Comparison of ENCODE assay signal across 9 cellular contexts in genomic region chr17:10737168-10737622, GRCh38. TPM values are rescaled to one million over a fixed set of nuclear protein-coding genes. Genes with fewer than 3 reads are reported as not detected.
DNase-seq lines count a peak whose midpoint lies in the region; ATAC-seq and TF ChIP-seq lines count a peak whose summit lies in the region.
"Had no signal": no experiment of that assay in that cellular context is flagged by ENCODE, and none has a peak within 500 bp of the region (broad histone marks: within the 10 kb centered on the region; RNA-seq: fewer than 3 reads in every experiment).

No MANE protein-coding gene starts in this region.

- CTCF ChIA-PET in A673 (lab: Charles Lee), result interaction anchor here (0.6 to 1.7 kb wide), 3 partner anchors 23 to 408 kb away, joined by 3 to 15 read pairs (median 3); no protein-coding TSS in a partner anchor

- H2BK120ac ChIP-seq in neuronal stem cell (ENCODE audit: low read depth, low read length), result no peak overlapping the region

- H3K18ac ChIP-seq in neuronal stem cell (ENCODE audit: low read length), result no peak overlapping the region

- H2BK5ac ChIP-seq in neuronal stem cell (ENCODE audit: low read length), result no peak overlapping the region

- H2BK15ac ChIP-seq in neuronal stem cell (ENCODE audit: low read length), result no peak overlapping the region

- no peak overlapping the region for H4K91ac ChIP-seq in neuronal stem cell (ENCODE audit: low read depth, low read length, poor library complexity)

- DNase-seq in A673 (ENCODE audit: low spot score) (peak; percentile 79), GM03348 (ENCODE audit: low spot score) (peak; percentile 85), NCI-H2227 treated with DMSO at 0.1 percent for 48 hours (lab: John Stamatoyannopoulos, UW) (peak; percentile 44), activated T-cell treated with anti-CD3 and anti-CD28 coated beads for 24 hours (ENCODE audit: low read depth) (peak; percentile 16), fibroblast of pulmonary artery (ENCODE audit: low read depth) (peak; percentile 66), neuronal stem cell (ENCODE audit: low spot score) (no peak)

- no peak overlapping the region for H2AK5ac ChIP-seq in neuronal stem cell (ENCODE audit: low read depth, low read length)

- no peak for ATAC-seq in GM19452 (IDR thresholded peaks at IDR 0.05; ENCODE audit: unreplicated experiment)
- ATAC-seq in GM18520 (IDR thresholded peaks at IDR 0.05; ENCODE audit: unreplicated experiment), result no peak

- H3K27ac ChIP-seq in A673 (ENCODE audit: low read depth, low read length, poor library complexity, severe bottlenecking), result no peak overlapping the region
- H3K27ac ChIP-seq in neuronal stem cell (replicated peaks; ENCODE audit: low read length), result no peak overlapping the region
- H3K27ac ChIP-seq: neutrophil had no signal

- H3K9me3 ChIP-seq in A673 (ENCODE audit: low read depth, low read length, poor library complexity, severe bottlenecking) (no peaks in the 10 kb centered on the region), neuronal stem cell (replicated peaks in 1 of 2; ENCODE audit: control insufficient read depth in 2 of 2, insufficient read depth in 1 of 2, low read depth in 1 of 2, low read length in 2 of 2) (no peaks in the 10 kb centered on the region)
- H3K9me3 ChIP-seq: neutrophil had no signal

- H3K4me1 ChIP-seq in A673 (ENCODE audit: insufficient read depth, low read length, poor library complexity, severe bottlenecking), result no peaks in the 10 kb centered on the region
- H3K4me1 ChIP-seq in neuronal stem cell (ENCODE audit: control insufficient read depth in 2 of 2, insufficient read depth in 1 of 2, low read depth in 1 of 2, low read length in 2 of 2), result peaks cover 0 to 1% of the 10 kb centered on the region in 2 donors

- POLR2A ChIA-PET in A673 (lab: Charles Lee; ENCODE audit: low non-redundant PET), result no interaction called here

- no peak overlapping the region for H3K9ac ChIP-seq in neuronal stem cell (ENCODE audit: low read depth, low read length, poor library complexity)

- no peak overlapping the region for H3K14ac ChIP-seq in neuronal stem cell (ENCODE audit: low read length)

- H4K8ac ChIP-seq in neuronal stem cell (ENCODE audit: low read depth, low read length), result no peak overlapping the region

- H2BK12ac ChIP-seq in neuronal stem cell (ENCODE audit: low read length), result no peak overlapping the region

- intact Hi-C loops in A673 (cut with micrococcal nuclease; ENCODE audit: unreplicated experiment), result loop anchor here (1.0 to 10.0 kb wide), 3 partner anchors 108 to 1250 kb away; no protein-coding TSS in a partner anchor

- peak overlapping the region; percentile 15 for H2AFZ ChIP-seq in neuronal stem cell (ENCODE audit: low read length)

- H3K36me3 ChIP-seq in A673 (ENCODE audit: insufficient read depth, low read length, poor library complexity, severe bottlenecking) (no peaks in the 10 kb centered on the region), neuronal stem cell (replicated peaks in 1 of 2; ENCODE audit: control insufficient read depth in 2 of 2, insufficient read depth in 2 of 2, low read length in 2 of 2) (no peaks in the 10 kb centered on the region)
- H3K36me3 ChIP-seq: neutrophil had no signal

- no peak overlapping the region for H3K4me2 ChIP-seq in neuronal stem cell (ENCODE audit: insufficient read depth, low read length, poor library complexity, severe bottlenecking)

- no CpG with 5 or more reads among the region's 6 CpGs for WGBS in neuronal stem cell (ENCODE audit: extremely low coverage in 2 of 2, insufficient read length in 2 of 2, insufficient replicate concordance in 1 of 2), 2 donors

- H3K79me1 ChIP-seq in neuronal stem cell (ENCODE audit: low read depth, low read length), result no peaks in the 10 kb centered on the region

- H3K4ac ChIP-seq in neuronal stem cell (ENCODE audit: low read length), result no peak overlapping the region

- H3K23ac ChIP-seq in neuronal stem cell (ENCODE audit: low read depth, low read length, poor library complexity), result no peak overlapping the region

- H3K27me3 ChIP-seq in A673 (replicated peaks; ENCODE audit: insufficient read depth, low read depth, low read length, poor library complexity) (peaks cover 8% of the 10 kb centered on the region), neuronal stem cell (ENCODE audit: control insufficient read depth in 3 of 3, insufficient read depth in 3 of 3, low read depth in 1 of 3, low read length in 3 of 3) (peaks cover 0 to 9% (median 0%) of the 10 kb centered on the region in 3 experiments)
- H3K27me3 ChIP-seq: neutrophil had no signal

- TF ChIP-seq CTCF in A673 (conservative IDR thresholded peaks at IDR 0.05; ENCODE audit: low read depth, low read length) (peak; percentile 90), fibroblast of pulmonary artery (IDR thresholded peaks at IDR 0.05; ENCODE audit: low read length, missing control alignments) (peak; percentile 87)

- H3K4me3 ChIP-seq in A673 (ENCODE audit: low read depth, low read length, poor library complexity, severe bottlenecking) (no peak overlapping the region), fibroblast of pulmonary artery (replicated peaks; ENCODE audit: low read depth, low read length) (no peak overlapping the region), neuronal stem cell (ENCODE audit: low read length in 2 of 2) (no peak overlapping the region)

- no TSS peak for BruUV-seq in A673 (replicated peaks; lab: Mats Ljungman, UMichigan)

RNA-seq across cellular contexts. Expression of gene TMEM220, which starts 7.4 kb away (rescaled TPM):
- total RNA-seq in A673 (2021), result 0.11 and 1.4 TPM in 2 replicates
- 0.53 TPM for polyA plus RNA-seq in neuronal stem cell (2013, experiment 1 of 2)
- 0.69 TPM for polyA plus RNA-seq in neuronal stem cell (2013, experiment 2 of 2)

RNA-seq across cellular contexts. Expression of gene ADPRM, which starts 39.8 kb away (rescaled TPM):
- total RNA-seq in A673 (2021), result 8.4 and 9.2 TPM in 2 replicates
- 8.3 TPM for polyA plus RNA-seq in neuronal stem cell (2013, experiment 1 of 2)
- 8.5 TPM for polyA plus RNA-seq in neuronal stem cell (2013, experiment 2 of 2)

RNA-seq across cellular contexts. Expression of gene SCO1, which starts 39.9 kb away (rescaled TPM):
- total RNA-seq in A673 (2021), result 42.2 and 43.2 TPM in 2 replicates
- 15.6 TPM for polyA plus RNA-seq in neuronal stem cell (2013, experiment 1 of 2)
- 14.9 TPM for polyA plus RNA-seq in neuronal stem cell (2013, experiment 2 of 2)
